Comparison of ENCODE assay signal across 9 cellular contexts in the genomic region with DNA sequence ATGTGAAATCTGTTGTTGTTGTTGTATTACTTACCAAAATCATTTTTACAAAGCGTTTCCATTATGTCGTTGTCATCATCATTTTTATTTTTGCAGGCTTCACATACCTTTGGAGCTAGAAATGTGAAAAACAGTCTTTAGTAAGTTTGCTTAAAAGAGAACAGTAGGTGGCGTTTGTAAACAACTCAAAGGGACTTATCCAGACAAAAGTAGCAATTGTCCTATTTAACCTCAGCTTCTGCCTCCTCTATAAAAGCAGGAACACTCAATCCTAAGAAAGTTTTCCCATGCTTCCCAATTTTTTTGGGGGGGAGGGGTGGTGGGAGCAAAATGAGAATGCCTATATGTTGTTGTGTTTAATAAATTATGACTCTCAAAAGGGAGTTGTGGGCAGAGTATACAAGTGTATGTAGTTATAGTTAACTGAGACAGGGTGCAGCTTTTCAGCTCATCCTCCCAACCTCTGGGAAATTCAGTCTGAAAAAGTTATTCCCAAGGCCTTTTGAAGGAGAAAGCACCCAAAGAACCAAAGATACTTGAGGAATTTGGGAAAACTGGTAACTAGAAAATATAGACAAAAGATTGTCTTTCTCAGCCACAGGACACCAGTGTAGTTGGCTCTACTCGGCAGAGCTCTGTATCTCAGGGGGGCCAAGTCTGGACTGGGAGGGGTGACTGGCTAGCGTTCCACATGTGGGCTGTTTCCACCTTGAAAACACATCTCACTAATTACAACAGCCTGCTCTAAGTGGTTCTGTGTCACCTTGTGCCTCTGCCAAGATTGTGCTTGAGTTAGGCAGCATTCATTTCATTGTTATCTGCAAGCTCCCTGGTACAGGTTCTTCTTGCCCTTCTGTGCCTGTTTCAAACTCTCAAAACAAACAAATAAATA. TPM values are rescaled to one million over a fixed set of nuclear protein-coding genes. Genes with fewer than 3 reads are reported as not detected.
DNase-seq lines count a peak whose midpoint lies in the region; ATAC-seq and TF ChIP-seq lines count a peak whose summit lies in the region.
"Had no signal": no experiment of that assay in that cellular context is flagged by ENCODE, and none has a peak within 500 bp of the region (broad histone marks: within the 10 kb centered on the region; RNA-seq: fewer than 3 reads in every experiment).

No MANE protein-coding gene starts in this region.

- H3K4me1 ChIP-seq in ectodermal cell (ENCODE audit: control insufficient read depth, insufficient read depth, low read length) (peaks cover 34% of the 10 kb centered on the region), psoas muscle (no peaks in the 10 kb centered on the region)

- peaks cover 16% of the 10 kb centered on the region for H3K36me3 ChIP-seq in ectodermal cell (ENCODE audit: control insufficient read depth, insufficient read depth, low read length)
- H3K36me3 ChIP-seq in psoas muscle (ENCODE audit: insufficient read depth in 1 of 2, low read depth in 1 of 2) = no peaks in the 10 kb centered on the region

- DNase-seq in DMS153 treated with DMSO at 0.1 percent for 48 hours (lab: John Stamatoyannopoulos, UW; ENCODE audit: unreplicated experiment) = peak; percentile 0
- no peak for DNase-seq in DMS153 (lab: John Stamatoyannopoulos, UW)
- DNase-seq in NCI-H524 treated with DMSO at 0.1 percent for 48 hours (lab: John Stamatoyannopoulos, UW) = peak; percentile 3
- DNase-seq in psoas muscle = no peak
- no peak for DNase-seq in stimulated activated naive CD4-positive, alpha-beta T cell treated with Interleukin-2 at 50 U/mL for 16 hours (lab: John Stamatoyannopoulos, UW)
- no peak for DNase-seq in cortex of kidney (lab: John Stamatoyannopoulos, UW)

- intact Hi-C loops in psoas muscle (cut with DNase I) = loop anchor here in 1 of 2 donors (10.0 kb wide), 1 partner anchor 529 kb away; no protein-coding TSS in a partner anchor

- peak; percentile 12 for TF ChIP-seq CTCF in psoas muscle (IDR thresholded peaks at IDR 0.05)

- H3K27ac ChIP-seq in ectodermal cell (ENCODE audit: insufficient read depth, low read depth, low read length, poor library complexity, severe bottlenecking) = no peak overlapping the region
- H3K27ac ChIP-seq in psoas muscle = no peak overlapping the region

- WGBS in ectodermal cell, 2 experiments = 0 to 12% methylated on average over 2 to 5 of the region's 5 CpGs
- 32 to 40% (median 34%) methylated on average over 5 of the region's 5 CpGs for WGBS in psoas muscle, 3 donors

- ATAC-seq in psoas muscle (no peak), GM18870 (IDR thresholded peaks at IDR 0.05; ENCODE audit: unreplicated experiment) (no peak)

- H3K27me3 ChIP-seq in ectodermal cell (ENCODE audit: control insufficient read depth, insufficient read depth, low read length, poor library complexity, severe bottlenecking) = peaks cover under 1% of the 10 kb centered on the region
- H3K27me3 ChIP-seq in psoas muscle (ENCODE audit: insufficient read depth in 3 of 3, low read length in 2 of 3) = peaks cover 0 to 42% (median 22%) of the 10 kb centered on the region in 3 donors

- no peaks in the 10 kb centered on the region for H3K9me3 ChIP-seq in ectodermal cell (ENCODE audit: control insufficient read depth, low read length)
- no peaks in the 10 kb centered on the region for H3K9me3 ChIP-seq in psoas muscle

- H3K4me3 ChIP-seq in ectodermal cell (ENCODE audit: insufficient read depth, low read depth, low read length) (peak overlapping the region; percentile 54), psoas muscle (no peak overlapping the region)

RNA-seq across cellular contexts. Expression of a gene that starts 2.8 kb away (rescaled TPM):
- polyA plus RNA-seq in ectodermal cell (2013, experiment 1 of 4) = 261 TPM
- 349 TPM for polyA plus RNA-seq in ectodermal cell (2013, experiment 2 of 4)
- 273 TPM for polyA plus RNA-seq in ectodermal cell (2013, experiment 3 of 4)
- 302 TPM for polyA plus RNA-seq in ectodermal cell (2013, experiment 4 of 4)
- total RNA-seq in psoas muscle = 1 to 10 TPM in 2 of 4 donors, under 1 TPM in 2; 0.54 to 9.5 (median 1.7) TPM
- 1 to 10 TPM in 2 of 3 donors, under 1 TPM in 1; 0.25 to 2.9 (median 2.2) TPM for polyA plus RNA-seq in psoas muscle

RNA-seq across cellular contexts. Expression of a gene that starts 26.3 kb away (rescaled TPM):
- polyA plus RNA-seq in ectodermal cell (2013, experiment 1 of 4) = 17.6 TPM
- 17.6 TPM for polyA plus RNA-seq in ectodermal cell (2013, experiment 2 of 4)
- 19.0 TPM for polyA plus RNA-seq in ectodermal cell (2013, experiment 3 of 4)
- polyA plus RNA-seq in ectodermal cell (2013, experiment 4 of 4) = 22.7 TPM
- total RNA-seq in psoas muscle = not detected
- polyA plus RNA-seq in psoas muscle = under 1 TPM in 2 of 3 donors, not detected in 1; 0.05 to 0.07 TPM
- total RNA-seq: activated CD8-positive, alpha-beta memory T cell treated with anti-CD3 and anti-CD28 coated beads for 36 hours had no signal

Comparison
In these comparisons a context has a peak if more than half of its experiments do, and no peak if none do; other contexts are left out.
1. DNase-seq: peak in DMS153 treated with DMSO at 0.1 percent for 48 hours (single experiment) and NCI-H524 treated with DMSO at 0.1 percent for 48 hours (single experiment); none in DMS153 (single experiment), psoas muscle (0 of 2), stimulated activated naive CD4-positive, alpha-beta T cell treated with Interleukin-2 at 50 U/mL for 16 hours (single experiment) and cortex of kidney (single experiment).